Comparison of ENCODE assay signal across 12 cellular contexts in the genomic region with DNA sequence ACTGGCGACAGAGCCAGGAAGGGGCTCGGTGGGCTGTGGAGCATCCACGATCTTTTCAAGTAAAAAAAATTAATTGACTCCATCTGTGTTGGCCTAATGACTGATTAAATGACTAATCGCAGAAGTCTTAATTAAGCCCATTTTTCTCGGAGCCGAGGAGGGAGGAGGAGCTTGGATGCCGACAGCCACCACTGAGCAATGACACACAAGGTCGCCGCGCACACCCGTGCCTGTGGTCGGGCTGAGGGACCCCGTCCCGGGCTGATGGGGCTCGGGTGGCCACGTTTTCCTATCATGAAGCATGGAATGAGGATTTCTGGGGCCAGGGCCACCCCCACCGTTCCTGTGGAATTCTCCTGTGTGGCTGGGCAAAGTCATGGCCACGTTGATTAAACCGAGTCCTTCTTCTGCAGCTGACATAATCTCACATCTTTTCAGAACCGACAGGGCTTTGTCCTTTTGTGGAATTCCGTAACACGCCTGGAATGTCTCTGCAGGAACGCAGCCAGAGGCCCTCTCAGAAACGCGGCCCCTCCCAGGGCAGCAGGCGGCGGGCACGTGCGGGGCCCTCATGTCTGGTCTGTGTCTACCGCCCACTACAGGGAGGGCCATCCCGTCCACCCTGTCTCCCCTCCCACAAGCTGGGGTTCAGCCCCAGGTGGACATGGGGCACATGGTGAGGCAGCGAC.
DNase-seq lines count a peak whose midpoint lies in the region; ATAC-seq, FAIRE-seq and TF ChIP-seq lines count a peak whose summit lies in the region.
"Had no signal": no experiment of that assay in that cellular context is flagged by ENCODE, and none has a peak within 500 bp of the region (broad histone marks: within the 10 kb centered on the region; RNA-seq: fewer than 3 reads in every experiment).

No MANE protein-coding gene starts in this region.

- no peak overlapping the region for H3K18ac ChIP-seq in mesenchymal stem cell (ENCODE audit: low read depth in 1 of 2, low read length in 2 of 2)

- H2AK5ac ChIP-seq in mesenchymal stem cell (ENCODE audit: low read length, severe bottlenecking) = no peak overlapping the region

- FAIRE-seq in frontal cortex (lab: Jason Lieb, UNC) = no peak

- no peak overlapping the region for H4K91ac ChIP-seq in mesenchymal stem cell (ENCODE audit: low read length)

- H3K4me3 ChIP-seq in esophagus muscularis mucosa (peak overlapping the region in 1 of 4 donors; percentile 25), mesenchymal stem cell (ENCODE audit: insufficient read depth in 1 of 2, low read depth in 1 of 2, low read length in 2 of 2) (peak overlapping the region in 1 of 2 experiments; percentile 32), thoracic aorta (peak overlapping the region; percentile 10)

- H3K79me1 ChIP-seq in mesenchymal stem cell (replicated peaks; ENCODE audit: low read length, poor library complexity, severe bottlenecking) = no peaks in the 10 kb centered on the region

- no peak for TF ChIP-seq EP300 in esophagus muscularis mucosa (IDR thresholded peaks at IDR 0.05)

- H3K27ac ChIP-seq in esophagus muscularis mucosa (replicated peaks in 1 of 4) (peak overlapping the region; percentile 77 to 85 (median 80)), mesenchymal stem cell (ENCODE audit: low read length, poor library complexity, severe bottlenecking) (no peak overlapping the region), thoracic aorta (peak overlapping the region in 1 of 2 donors; percentile 33)

- ATAC-seq in thoracic aorta (ENCODE audit: insufficient number of reproducible peaks, low FRiP score, low read depth) = no peak

- intact Hi-C loops in esophagus muscularis mucosa (cut with DNase I) = no loop called here

- TF ChIP-seq CTCF in esophagus muscularis mucosa (IDR thresholded peaks at IDR 0.05) = peak; percentile 5 to 33 (median 11)
- TF ChIP-seq CTCF in thoracic aorta (IDR thresholded peaks at IDR 0.05) = no peak

- H4K8ac ChIP-seq in mesenchymal stem cell (ENCODE audit: low read length) = no peak overlapping the region

- TF ChIP-seq POLR2A in esophagus muscularis mucosa (IDR thresholded peaks at IDR 0.05; ENCODE audit: low read depth) = no peak

- no peak overlapping the region for H3K4me2 ChIP-seq in mesenchymal stem cell (ENCODE audit: low read length, poor library complexity, severe bottlenecking)

- H3K36me3 ChIP-seq in esophagus muscularis mucosa = no peaks in the 10 kb centered on the region
- H3K36me3 ChIP-seq in mesenchymal stem cell (ENCODE audit: control insufficient read depth in 1 of 2, insufficient read depth in 2 of 2, low read depth in 1 of 2, low read length in 2 of 2) = no peaks in the 10 kb centered on the region
- no peaks in the 10 kb centered on the region for H3K36me3 ChIP-seq in thoracic aorta

- H2BK120ac ChIP-seq in mesenchymal stem cell (ENCODE audit: low read depth, low read length) = no peak overlapping the region

- H3K9me3 ChIP-seq in esophagus muscularis mucosa (no peaks in the 10 kb centered on the region), mesenchymal stem cell (ENCODE audit: control insufficient read depth, low read length) (no peaks in the 10 kb centered on the region), thoracic aorta (no peaks in the 10 kb centered on the region)

- peak overlapping the region; percentile 72 for H3K9ac ChIP-seq in mesenchymal stem cell (ENCODE audit: low read length)

- no peak overlapping the region for H2AFZ ChIP-seq in mesenchymal stem cell (ENCODE audit: low read depth, low read length)

- DNase-seq in HS-27A (ENCODE audit: low read depth) (peak; percentile 8), esophagus muscularis mucosa (ENCODE audit: extremely low spot score) (no peak), mesenchymal stem cell (no peak), thoracic aorta (ENCODE audit: low spot score) (no peak), activated T-cell treated with anti-CD3 and anti-CD28 coated beads for 4 hours (no peak), frontal cortex (ENCODE audit: low spot score in 2 of 2) (no peak), NCI-H146 treated with DMSO at 0.1 percent for 48 hours (lab: John Stamatoyannopoulos, UW; ENCODE audit: unreplicated experiment) (no peak), NCI-H1417 treated with DMSO at 0.1 percent for 48 hours (lab: John Stamatoyannopoulos, UW) (no peak)
- DNase-seq: DMS79; NCI-H2171; posterior cingulate gyrus; stimulated activated CD8-positive, alpha-beta memory T cell treated with anti-CD3 and anti-CD28 coated beads, Interleukin-4, amount 100 ng/mL, for 48 hours had no signal

- no peak overlapping the region for H3K4ac ChIP-seq in mesenchymal stem cell (ENCODE audit: low read depth in 1 of 2, low read length in 2 of 2)

- H3K4me1 ChIP-seq in esophagus muscularis mucosa (peaks cover 15 to 30% (median 25%) of the 10 kb centered on the region in 4 donors), mesenchymal stem cell (ENCODE audit: control insufficient read depth, insufficient read depth, low read depth, low read length) (peaks cover 19% of the 10 kb centered on the region), thoracic aorta (ENCODE audit: control insufficient read depth in 1 of 2, low read depth in 2 of 2) (peaks cover 6 to 18% of the 10 kb centered on the region in 2 donors)

- no peak overlapping the region for H3K14ac ChIP-seq in mesenchymal stem cell (ENCODE audit: low read length in 2 of 2)

- peak overlapping the region; percentile 24 for H2BK5ac ChIP-seq in mesenchymal stem cell (ENCODE audit: low read depth, low read length, poor library complexity, severe bottlenecking)

- no peak overlapping the region for H2BK15ac ChIP-seq in mesenchymal stem cell (ENCODE audit: low read depth, poor library complexity, severe bottlenecking)

- H3K27me3 ChIP-seq in esophagus muscularis mucosa = no peaks in the 10 kb centered on the region
- no peaks in the 10 kb centered on the region for H3K27me3 ChIP-seq in mesenchymal stem cell (ENCODE audit: control insufficient read depth in 1 of 2, insufficient read depth in 1 of 2, low read length in 2 of 2)
- no peaks in the 10 kb centered on the region for H3K27me3 ChIP-seq in thoracic aorta (replicated peaks; ENCODE audit: insufficient read depth)

- WGBS in esophagus muscularis mucosa = 46% methylated on average over 21 of the region's 32 CpGs
- WGBS in mesenchymal stem cell = 91% methylated on average over 32 of the region's 32 CpGs

- H2BK12ac ChIP-seq in mesenchymal stem cell (ENCODE audit: low read length in 2 of 2) = no peak overlapping the region

- no peak overlapping the region for H3K23ac ChIP-seq in mesenchymal stem cell (ENCODE audit: low read length in 2 of 2)
